38 cellular contexts compared by ENCODE assay signal in the genomic region with DNA sequence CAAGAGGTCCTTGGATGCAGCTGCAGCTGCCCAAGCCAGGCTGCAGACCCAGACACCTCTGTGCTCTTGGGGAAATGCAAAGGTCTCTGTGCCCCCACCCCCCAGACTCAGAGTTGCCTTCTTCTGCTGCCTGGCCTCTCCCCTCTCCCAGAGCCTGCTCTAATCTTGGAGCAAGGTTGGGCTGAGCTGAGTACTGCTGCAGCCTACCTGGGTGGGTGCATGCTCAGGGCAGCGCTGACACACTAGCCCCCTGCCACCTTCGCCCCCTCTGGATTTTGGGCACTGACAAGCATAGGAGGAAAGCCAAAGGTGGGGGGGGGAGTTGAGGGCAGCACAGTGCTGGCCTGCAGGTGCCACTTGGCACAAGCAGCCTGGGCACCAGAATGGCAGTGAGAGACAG. TPM values are rescaled to one million over a fixed set of nuclear protein-coding genes. Genes with fewer than 3 reads are reported as not detected.
"Had no signal": no experiment of that assay in that cellular context is flagged by ENCODE, and none has a peak within 500 bp of the region (broad histone marks: within the 10 kb centered on the region; RNA-seq: fewer than 3 reads in every experiment).

No MANE protein-coding gene starts in this region.

- H3K27ac ChIP-seq: adrenal gland, body of pancreas, brain microvascular endothelial cell, breast epithelium, VCaP had no signal

- H3K27me3 ChIP-seq: adrenal gland, body of pancreas, brain microvascular endothelial cell, breast epithelium had no signal

- H3K4me1 ChIP-seq: adrenal gland, body of pancreas, breast epithelium had no signal

- H3K9me3 ChIP-seq: adrenal gland, body of pancreas had no signal

- FAIRE-seq: astrocyte, TTC549 had no signal

- H3K36me3 ChIP-seq: adrenal gland, brain microvascular endothelial cell, breast epithelium had no signal

- DNase-seq: activated B cell treated with CpG ODN at 0.5 μM for 24 hours; activated CD4-positive, alpha-beta memory T cell treated with anti-CD3 and anti-CD28 coated beads for 36 hours; activated CD4-positive, alpha-beta T cell treated with anti-CD3 and anti-CD28 coated beads for 4 hours; activated CD4-positive, alpha-beta T cell treated with anti-CD3 and anti-CD28 coated beads, Interleukin-2, amount 10 ng/mL, durations not matched to agents 24 days and 14 days; activated CD4-positive, alpha-beta T cell treated with anti-CD3 and anti-CD28 coated beads, Interleukin-2, amount 50 U/mL, for 1 hour; activated CD4-positive, alpha-beta T cell treated with anti-CD3 and anti-CD28 coated beads, Interleukin-2, amount 50 U/mL, for 4 hours; activated CD4-positive, CD25-positive, alpha-beta regulatory T cell treated with anti-CD3 and anti-CD28 coated beads, Interleukin-2, amount 50 U/mL, for 72 hours; activated CD8-positive, alpha-beta memory T cell treated with anti-CD3 and anti-CD28 coated beads, Interleukin-2, amount 50 U/mL, for 4 hours; activated CD8-positive, alpha-beta T cell treated with anti-CD3 and anti-CD28 coated beads for 36 hours; activated effector memory CD4-positive, alpha-beta T cell treated with anti-CD3 and anti-CD28 coated beads, Interleukin-2, amount 50 U/mL, for 16 hours; activated gamma-delta T cell treated with Interleukin-2 at 50 U/mL for 16 hours; activated naive CD4-positive, alpha-beta T cell; activated naive CD4-positive, alpha-beta T cell treated with anti-CD3 and anti-CD28 coated beads for 36 hours; activated naive CD4-positive, alpha-beta T cell treated with anti-CD3 and anti-CD28 coated beads, Interleukin-2, amount 50 U/mL, for 16 hours; activated naive CD8-positive, alpha-beta T cell treated with anti-CD3 and anti-CD28 coated beads for 36 hours; activated T-cell treated with anti-CD3 and anti-CD28 coated beads for 4 hours; activated T-cell treated with anti-CD3 and anti-CD28 coated beads, Interleukin-2, amount 50 U/mL, for 1 hour; activated T-cell treated with anti-CD3 and anti-CD28 coated beads, Interleukin-2, amount 50 U/mL, for 4 hours; activated T-cell treated with anti-CD3 and anti-CD28 coated beads, Interleukin-2, amount 50 U/mL, for 72 hours; adrenal gland; amniotic stem cell; aorta; body of pancreas; brain microvascular endothelial cell; central memory CD4-positive, alpha-beta T cell; SW 1271; T-helper 1 cell; T-helper 2 cell; T-helper 9 cell had no signal

- ATAC-seq: activated CD8-positive, alpha-beta T cell treated with anti-CD3 and anti-CD28 coated beads for 36 hours; activated naive CD4-positive, alpha-beta T cell treated with anti-CD3 and anti-CD28 coated beads, Interleukin-2, amount 50 U/mL, for 72 hours; activated T-cell treated with anti-CD3 and anti-CD28 coated beads, Interleukin-2, amount 50 U/mL, for 4 hours; activated T-cell treated with anti-CD3 and anti-CD28 coated beads, Interleukin-2, amount 50 U/mL, for 72 hours; activated T-helper 17 cell treated with anti-CD3 and anti-CD28 coated beads, Interleukin-2, amount 50 U/mL, for 72 hours; body of pancreas had no signal

- H3K4me3 ChIP-seq: adrenal gland, body of pancreas, breast epithelium had no signal

RNA-seq across cellular contexts. Expression of a gene that starts 46.4 kb away (rescaled TPM):
- total RNA-seq: activated B cell treated with CpG ODN at 0.5 μM for 24 hours; activated CD4-positive, alpha-beta memory T cell treated with anti-CD3 and anti-CD28 coated beads for 36 hours; activated CD4-positive, alpha-beta T cell treated with anti-CD3 and anti-CD28 coated beads, Interleukin-2, amount 10 ng/mL, durations not matched to agents 24 days and 14 days; activated CD8-positive, alpha-beta memory T cell treated with anti-CD3 and anti-CD28 coated beads for 36 hours; activated CD8-positive, alpha-beta T cell treated with anti-CD3 and anti-CD28 coated beads for 36 hours; activated naive CD4-positive, alpha-beta T cell treated with anti-CD3 and anti-CD28 coated beads for 36 hours; activated naive CD4-positive, alpha-beta T cell treated with anti-CD3 and anti-CD28 coated beads, Interleukin-2, amount 50 U/mL, for 72 hours; activated naive CD8-positive, alpha-beta T cell treated with anti-CD3 and anti-CD28 coated beads for 36 hours; activated T-cell treated with anti-CD3 and anti-CD28 coated beads, Interleukin-2, amount 50 U/mL, for 4 hours; activated T-cell treated with anti-CD3 and anti-CD28 coated beads, Interleukin-2, amount 50 U/mL, for 72 hours; activated T-helper 1 cell treated with anti-CD3 and anti-CD28 coated beads, Interleukin-12 subunit alpha, Interleukin-12 subunit beta, Interleukin-2, Interleukin-4 antibody, amounts not matched to agents 30 ng/mL and 10 ng/mL and 1 ng/mL, durations not matched to agents 14 hours and 24 hours and 36 hours; activated T-helper 17 cell treated with anti-CD3 and anti-CD28 coated beads, Interleukin-2, amount 50 U/mL, for 72 hours; adrenal gland; aorta; astrocyte; body of pancreas; breast epithelium; cardiac septum had no signal
- polyA plus RNA-seq: adrenal gland, aorta had no signal
